In the genomic region with DNA sequence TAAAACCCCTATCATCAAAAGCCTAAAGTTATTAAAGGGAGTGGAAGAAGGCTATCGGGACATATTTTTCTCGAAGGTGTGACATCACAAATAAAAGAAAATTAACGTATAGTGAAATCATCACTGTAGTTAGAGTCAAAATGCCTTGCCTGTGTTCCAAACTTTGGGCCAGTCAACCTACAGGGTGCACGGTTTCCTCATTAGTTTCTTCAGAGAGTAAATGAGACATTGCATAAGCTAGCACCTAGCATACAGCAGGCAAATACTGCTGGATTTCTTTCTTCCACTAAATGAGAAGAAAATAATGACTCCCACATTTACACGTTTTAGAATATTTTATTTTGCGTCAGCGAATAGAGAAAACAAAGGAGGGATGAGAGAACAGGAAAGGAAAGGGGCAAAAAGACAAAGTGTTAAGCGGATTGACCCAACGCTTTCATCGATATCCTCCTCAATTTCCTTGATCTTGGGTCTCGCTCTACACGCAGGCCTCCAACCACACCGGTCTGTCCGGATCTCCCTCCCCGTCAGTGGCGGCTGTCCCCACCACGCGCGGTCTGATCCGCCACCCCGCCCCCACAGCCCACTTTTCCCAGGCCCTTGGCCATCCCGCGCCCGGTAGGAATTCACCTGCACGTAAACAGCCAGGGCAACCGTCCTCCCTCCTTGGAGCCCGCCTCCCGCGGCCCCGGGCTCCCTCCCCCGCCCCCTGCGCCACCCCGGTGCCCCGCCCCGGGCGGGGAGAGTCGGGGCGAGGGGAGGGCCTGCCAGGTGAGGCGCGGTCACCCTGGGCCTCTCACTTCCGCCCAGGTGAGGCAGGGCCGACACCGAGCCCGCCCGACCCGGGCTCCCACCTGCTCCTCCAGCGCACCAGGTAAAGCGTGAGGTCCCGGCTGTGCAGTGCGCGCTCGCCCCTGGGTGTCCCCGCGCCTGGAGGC, we compare ENCODE assay signal across 1 cellular context.
A peak's percentile ranks its signal among the peaks of the same experiment; 100 is the strongest.
TF ChIP-seq lines count a peak whose summit lies in the region.

A gene with protein sequence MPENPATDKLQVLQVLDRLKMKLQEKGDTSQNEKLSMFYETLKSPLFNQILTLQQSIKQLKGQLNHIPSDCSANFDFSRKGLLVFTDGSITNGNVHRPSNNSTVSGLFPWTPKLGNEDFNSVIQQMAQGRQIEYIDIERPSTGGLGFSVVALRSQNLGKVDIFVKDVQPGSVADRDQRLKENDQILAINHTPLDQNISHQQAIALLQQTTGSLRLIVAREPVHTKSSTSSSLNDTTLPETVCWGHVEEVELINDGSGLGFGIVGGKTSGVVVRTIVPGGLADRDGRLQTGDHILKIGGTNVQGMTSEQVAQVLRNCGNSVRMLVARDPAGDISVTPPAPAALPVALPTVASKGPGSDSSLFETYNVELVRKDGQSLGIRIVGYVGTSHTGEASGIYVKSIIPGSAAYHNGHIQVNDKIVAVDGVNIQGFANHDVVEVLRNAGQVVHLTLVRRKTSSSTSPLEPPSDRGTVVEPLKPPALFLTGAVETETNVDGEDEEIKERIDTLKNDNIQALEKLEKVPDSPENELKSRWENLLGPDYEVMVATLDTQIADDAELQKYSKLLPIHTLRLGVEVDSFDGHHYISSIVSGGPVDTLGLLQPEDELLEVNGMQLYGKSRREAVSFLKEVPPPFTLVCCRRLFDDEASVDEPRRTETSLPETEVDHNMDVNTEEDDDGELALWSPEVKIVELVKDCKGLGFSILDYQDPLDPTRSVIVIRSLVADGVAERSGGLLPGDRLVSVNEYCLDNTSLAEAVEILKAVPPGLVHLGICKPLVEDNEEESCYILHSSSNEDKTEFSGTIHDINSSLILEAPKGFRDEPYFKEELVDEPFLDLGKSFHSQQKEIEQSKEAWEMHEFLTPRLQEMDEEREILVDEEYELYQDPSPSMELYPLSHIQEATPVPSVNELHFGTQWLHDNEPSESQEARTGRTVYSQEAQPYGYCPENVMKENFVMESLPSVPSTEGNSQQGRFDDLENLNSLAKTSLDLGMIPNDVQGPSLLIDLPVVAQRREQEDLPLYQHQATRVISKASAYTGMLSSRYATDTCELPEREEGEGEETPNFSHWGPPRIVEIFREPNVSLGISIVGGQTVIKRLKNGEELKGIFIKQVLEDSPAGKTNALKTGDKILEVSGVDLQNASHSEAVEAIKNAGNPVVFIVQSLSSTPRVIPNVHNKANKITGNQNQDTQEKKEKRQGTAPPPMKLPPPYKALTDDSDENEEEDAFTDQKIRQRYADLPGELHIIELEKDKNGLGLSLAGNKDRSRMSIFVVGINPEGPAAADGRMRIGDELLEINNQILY (N-terminal part only) (plus strand): TSS at position 799 of the 938 bp plus-strand sequence. CDS start 20,413 bp downstream, outside the sequence.

TF ChIP-seq in HEK293, 187 proteins besides CTCF, POLR2A, EP300 and RAD21 (continued from another document and continues in another):
- TF ChIP-seq, protein P1, sequence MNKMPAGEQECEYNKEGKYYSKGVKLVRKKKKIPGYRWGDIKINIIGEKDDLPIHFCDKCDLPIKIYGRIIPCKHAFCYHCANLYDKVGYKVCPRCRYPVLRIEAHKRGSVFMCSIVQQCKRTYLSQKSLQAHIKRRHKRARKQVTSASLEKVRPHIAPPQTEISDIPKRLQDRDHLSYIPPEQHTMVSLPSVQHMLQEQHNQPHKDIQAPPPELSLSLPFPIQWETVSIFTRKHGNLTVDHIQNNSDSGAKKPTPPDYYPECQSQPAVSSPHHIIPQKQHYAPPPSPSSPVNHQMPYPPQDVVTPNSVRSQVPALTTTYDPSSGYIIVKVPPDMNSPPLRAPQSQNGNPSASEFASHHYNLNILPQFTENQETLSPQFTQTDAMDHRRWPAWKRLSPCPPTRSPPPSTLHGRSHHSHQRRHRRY (tag by site-specific recombination; IDR thresholded peaks at IDR 0.05), result no peak
- TF ChIP-seq, protein P2, sequence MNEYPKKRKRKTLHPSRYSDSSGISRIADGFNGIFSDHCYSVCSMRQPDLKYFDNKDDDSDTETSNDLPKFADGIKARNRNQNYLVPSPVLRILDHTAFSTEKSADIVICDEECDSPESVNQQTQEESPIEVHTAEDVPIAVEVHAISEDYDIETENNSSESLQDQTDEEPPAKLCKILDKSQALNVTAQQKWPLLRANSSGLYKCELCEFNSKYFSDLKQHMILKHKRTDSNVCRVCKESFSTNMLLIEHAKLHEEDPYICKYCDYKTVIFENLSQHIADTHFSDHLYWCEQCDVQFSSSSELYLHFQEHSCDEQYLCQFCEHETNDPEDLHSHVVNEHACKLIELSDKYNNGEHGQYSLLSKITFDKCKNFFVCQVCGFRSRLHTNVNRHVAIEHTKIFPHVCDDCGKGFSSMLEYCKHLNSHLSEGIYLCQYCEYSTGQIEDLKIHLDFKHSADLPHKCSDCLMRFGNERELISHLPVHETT (tag by site-specific recombination; IDR thresholded peaks at IDR 0.05), result no peak
- TF ChIP-seq EGR2 (tag by site-specific recombination; IDR thresholded peaks at IDR 0.05; ENCODE audit: low read depth) (peak; percentile 38; the same call in 1 of the 2 replicates), ZNF239 (tag by site-specific recombination; IDR thresholded peaks at IDR 0.05) (no peak), ZNF169 (tag by site-specific recombination; IDR thresholded peaks at IDR 0.05) (no peak), HOXD13 (CRISPR knock-in tag; IDR thresholded peaks at IDR 0.05; ENCODE audit: borderline replicate concordance) (no peak), ZNF423 (tag by site-specific recombination; IDR thresholded peaks at IDR 0.05) (peak; percentile 64), ZNF501 (tag by site-specific recombination; IDR thresholded peaks at IDR 0.05) (peak; percentile 68), ZNF335 (tag by site-specific recombination; conservative IDR thresholded peaks at IDR 0.05) (peak; percentile 67), SETDB1 (IDR thresholded peaks at IDR 0.05; ENCODE audit: insufficient read length, low read length) (no peak), ZNF133 (tag by site-specific recombination; IDR thresholded peaks at IDR 0.05) (no peak), ZNF654 (tag by site-specific recombination; IDR thresholded peaks at IDR 0.05; ENCODE audit: low read depth) (no peak), ZNF366 (tag by site-specific recombination; conservative IDR thresholded peaks at IDR 0.05) (peak; percentile 47; the same call in 1 of the 2 replicates), GLIS2 (tag by site-specific recombination; IDR thresholded peaks at IDR 0.05) (peak; percentile 82), HOXA7 (CRISPR knock-in tag; IDR thresholded peaks at IDR 0.05; ENCODE audit: borderline replicate concordance) (no peak), ZIC2 (tag by site-specific recombination; IDR thresholded peaks at IDR 0.05) (peak; percentile 46; the same call in 1 of the 2 replicates), ZNF510 (tag by site-specific recombination; IDR thresholded peaks at IDR 0.05; ENCODE audit: insufficient replicate concordance) (no peak), ZNF600 (tag by site-specific recombination; IDR thresholded peaks at IDR 0.05) (no peak), SP3 (tag by site-specific recombination; IDR thresholded peaks at IDR 0.05) (peak; percentile 87), ZNF76 (tag by site-specific recombination; IDR thresholded peaks at IDR 0.05; ENCODE audit: borderline replicate concordance, low read depth) (peak; percentile 37; the same call in 1 of the 2 replicates), ZNF701 (tag by site-specific recombination; IDR thresholded peaks at IDR 0.05) (no peak), ZFP3 (tag by site-specific recombination; IDR thresholded peaks at IDR 0.05; ENCODE audit: low read depth) (no peak), ZNF202 (tag by site-specific recombination; IDR thresholded peaks at IDR 0.05; ENCODE audit: borderline replicate concordance) (no peak), ZFP41 (tag by site-specific recombination; IDR thresholded peaks at IDR 0.05; ENCODE audit: borderline replicate concordance) (no peak), ZNF777 (tag by site-specific recombination; IDR thresholded peaks at IDR 0.05; ENCODE audit: borderline replicate concordance) (no peak), KLF16 (tag by site-specific recombination; IDR thresholded peaks at IDR 0.05) (0 out of 2 replicates have a peak, but pooled peaks have one; percentile 35), ZSCAN23 (tag by site-specific recombination; IDR thresholded peaks at IDR 0.05) (no peak), GLIS1 (tag by site-specific recombination; IDR thresholded peaks at IDR 0.05) (peak; percentile 94)
- TF ChIP-seq, protein P3, sequence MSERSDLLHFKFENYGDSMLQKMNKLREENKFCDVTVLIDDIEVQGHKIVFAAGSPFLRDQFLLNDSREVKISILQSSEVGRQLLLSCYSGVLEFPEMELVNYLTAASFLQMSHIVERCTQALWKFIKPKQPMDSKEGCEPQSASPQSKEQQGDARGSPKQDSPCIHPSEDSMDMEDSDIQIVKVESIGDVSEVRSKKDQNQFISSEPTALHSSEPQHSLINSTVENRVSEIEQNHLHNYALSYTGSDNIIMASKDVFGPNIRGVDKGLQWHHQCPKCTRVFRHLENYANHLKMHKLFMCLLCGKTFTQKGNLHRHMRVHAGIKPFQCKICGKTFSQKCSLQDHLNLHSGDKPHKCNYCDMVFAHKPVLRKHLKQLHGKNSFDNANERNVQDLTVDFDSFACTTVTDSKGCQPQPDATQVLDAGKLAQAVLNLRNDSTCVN (tag by site-specific recombination; optimal IDR thresholded peaks at IDR 0.05), result peak; percentile 83
- TF ChIP-seq, protein P4, sequence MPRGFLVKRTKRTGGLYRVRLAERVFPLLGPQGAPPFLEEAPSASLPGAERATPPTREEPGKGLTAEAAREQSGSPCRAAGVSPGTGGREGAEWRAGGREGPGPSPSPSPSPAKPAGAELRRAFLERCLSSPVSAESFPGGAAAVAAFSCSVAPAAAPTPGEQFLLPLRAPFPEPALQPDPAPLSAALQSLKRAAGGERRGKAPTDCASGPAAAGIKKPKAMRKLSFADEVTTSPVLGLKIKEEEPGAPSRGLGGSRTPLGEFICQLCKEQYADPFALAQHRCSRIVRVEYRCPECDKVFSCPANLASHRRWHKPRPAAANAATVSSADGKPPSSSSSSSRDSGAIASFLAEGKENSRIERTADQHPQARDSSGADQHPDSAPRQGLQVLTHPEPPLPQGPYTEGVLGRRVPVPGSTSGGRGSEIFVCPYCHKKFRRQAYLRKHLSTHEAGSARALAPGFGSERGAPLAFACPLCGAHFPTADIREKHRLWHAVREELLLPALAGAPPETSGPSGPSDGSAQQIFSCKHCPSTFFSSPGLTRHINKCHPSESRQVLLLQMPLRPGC (tag by site-specific recombination; IDR thresholded peaks at IDR 0.05), result no peak; the same call in 1 of the 2 replicates
- TF ChIP-seq, protein P5, sequence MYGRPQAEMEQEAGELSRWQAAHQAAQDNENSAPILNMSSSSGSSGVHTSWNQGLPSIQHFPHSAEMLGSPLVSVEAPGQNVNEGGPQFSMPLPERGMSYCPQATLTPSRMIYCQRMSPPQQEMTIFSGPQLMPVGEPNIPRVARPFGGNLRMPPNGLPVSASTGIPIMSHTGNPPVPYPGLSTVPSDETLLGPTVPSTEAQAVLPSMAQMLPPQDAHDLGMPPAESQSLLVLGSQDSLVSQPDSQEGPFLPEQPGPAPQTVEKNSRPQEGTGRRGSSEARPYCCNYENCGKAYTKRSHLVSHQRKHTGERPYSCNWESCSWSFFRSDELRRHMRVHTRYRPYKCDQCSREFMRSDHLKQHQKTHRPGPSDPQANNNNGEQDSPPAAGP (tag by site-specific recombination; IDR thresholded peaks at IDR 0.05), result peak; percentile 29; the same call in 1 of the 2 replicates
- TF ChIP-seq, protein P6, sequence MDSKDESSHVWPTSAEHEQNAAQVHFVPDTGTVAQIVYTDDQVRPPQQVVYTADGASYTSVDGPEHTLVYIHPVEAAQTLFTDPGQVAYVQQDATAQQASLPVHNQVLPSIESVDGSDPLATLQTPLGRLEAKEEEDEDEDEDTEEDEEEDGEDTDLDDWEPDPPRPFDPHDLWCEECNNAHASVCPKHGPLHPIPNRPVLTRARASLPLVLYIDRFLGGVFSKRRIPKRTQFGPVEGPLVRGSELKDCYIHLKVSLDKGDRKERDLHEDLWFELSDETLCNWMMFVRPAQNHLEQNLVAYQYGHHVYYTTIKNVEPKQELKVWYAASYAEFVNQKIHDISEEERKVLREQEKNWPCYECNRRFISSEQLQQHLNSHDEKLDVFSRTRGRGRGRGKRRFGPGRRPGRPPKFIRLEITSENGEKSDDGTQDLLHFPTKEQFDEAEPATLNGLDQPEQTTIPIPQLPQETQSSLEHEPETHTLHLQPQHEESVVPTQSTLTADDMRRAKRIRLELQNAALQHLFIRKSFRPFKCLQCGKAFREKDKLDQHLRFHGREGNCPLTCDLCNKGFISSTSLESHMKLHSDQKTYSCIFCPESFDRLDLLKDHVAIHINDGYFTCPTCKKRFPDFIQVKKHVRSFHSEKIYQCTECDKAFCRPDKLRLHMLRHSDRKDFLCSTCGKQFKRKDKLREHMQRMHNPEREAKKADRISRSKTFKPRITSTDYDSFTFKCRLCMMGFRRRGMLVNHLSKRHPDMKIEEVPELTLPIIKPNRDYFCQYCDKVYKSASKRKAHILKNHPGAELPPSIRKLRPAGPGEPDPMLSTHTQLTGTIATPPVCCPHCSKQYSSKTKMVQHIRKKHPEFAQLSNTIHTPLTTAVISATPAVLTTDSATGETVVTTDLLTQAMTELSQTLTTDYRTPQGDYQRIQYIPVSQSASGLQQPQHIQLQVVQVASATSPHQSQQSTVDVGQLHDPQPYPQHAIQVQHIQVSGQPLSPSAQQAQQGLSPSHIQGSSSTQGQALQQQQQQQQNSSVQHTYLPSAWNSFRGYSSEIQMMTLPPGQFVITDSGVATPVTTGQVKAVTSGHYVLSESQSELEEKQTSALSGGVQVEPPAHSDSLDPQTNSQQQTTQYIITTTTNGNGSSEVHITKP (tag by site-specific recombination; IDR thresholded peaks at IDR 0.05), result peak; percentile 73
- TF ChIP-seq, protein P7, sequence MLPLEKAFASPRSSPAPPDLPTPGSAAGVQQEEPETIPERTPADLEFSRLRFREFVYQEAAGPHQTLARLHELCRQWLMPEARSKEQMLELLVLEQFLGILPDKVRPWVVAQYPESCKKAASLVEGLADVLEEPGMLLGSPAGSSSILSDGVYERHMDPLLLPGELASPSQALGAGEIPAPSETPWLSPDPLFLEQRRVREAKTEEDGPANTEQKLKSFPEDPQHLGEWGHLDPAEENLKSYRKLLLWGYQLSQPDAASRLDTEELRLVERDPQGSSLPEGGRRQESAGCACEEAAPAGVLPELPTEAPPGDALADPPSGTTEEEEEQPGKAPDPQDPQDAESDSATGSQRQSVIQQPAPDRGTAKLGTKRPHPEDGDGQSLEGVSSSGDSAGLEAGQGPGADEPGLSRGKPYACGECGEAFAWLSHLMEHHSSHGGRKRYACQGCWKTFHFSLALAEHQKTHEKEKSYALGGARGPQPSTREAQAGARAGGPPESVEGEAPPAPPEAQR (tag by site-specific recombination; IDR thresholded peaks at IDR 0.05), result no peak
- TF ChIP-seq, protein P8, sequence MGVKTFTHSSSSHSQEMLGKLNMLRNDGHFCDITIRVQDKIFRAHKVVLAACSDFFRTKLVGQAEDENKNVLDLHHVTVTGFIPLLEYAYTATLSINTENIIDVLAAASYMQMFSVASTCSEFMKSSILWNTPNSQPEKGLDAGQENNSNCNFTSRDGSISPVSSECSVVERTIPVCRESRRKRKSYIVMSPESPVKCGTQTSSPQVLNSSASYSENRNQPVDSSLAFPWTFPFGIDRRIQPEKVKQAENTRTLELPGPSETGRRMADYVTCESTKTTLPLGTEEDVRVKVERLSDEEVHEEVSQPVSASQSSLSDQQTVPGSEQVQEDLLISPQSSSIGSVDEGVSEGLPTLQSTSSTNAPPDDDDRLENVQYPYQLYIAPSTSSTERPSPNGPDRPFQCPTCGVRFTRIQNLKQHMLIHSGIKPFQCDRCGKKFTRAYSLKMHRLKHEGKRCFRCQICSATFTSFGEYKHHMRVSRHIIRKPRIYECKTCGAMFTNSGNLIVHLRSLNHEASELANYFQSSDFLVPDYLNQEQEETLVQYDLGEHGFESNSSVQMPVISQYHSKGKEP (tag by site-specific recombination; IDR thresholded peaks at IDR 0.05), result no peak
